17 cellular contexts compared by ENCODE assay signal in the genomic region with DNA sequence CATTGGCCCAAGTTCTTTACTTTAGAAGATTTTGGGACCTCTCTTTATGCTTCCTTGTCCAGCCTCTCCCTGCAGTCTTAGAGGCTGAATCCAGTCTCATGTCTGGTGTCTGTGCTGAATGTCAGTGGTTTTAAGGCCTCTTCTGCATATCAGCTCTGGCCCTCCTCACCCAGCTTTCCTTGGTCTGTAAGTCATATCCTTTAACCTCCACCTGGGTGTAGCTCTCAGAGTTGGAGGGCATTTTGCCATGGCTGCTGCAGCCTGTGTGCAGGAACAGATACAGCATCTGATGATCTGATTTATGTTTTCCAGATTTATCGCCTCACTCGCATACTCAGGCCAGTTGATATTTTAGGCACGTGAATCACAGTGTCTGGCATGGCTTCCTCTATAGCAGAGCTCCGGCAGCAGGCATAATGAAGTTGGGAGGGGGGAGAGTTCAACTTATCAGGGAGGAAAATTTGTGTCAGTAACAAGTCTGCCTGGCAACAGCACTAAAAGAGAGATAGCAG.
A peak's percentile ranks its signal among the peaks of the same experiment; 100 is the strongest.
DNase-seq lines count a peak whose midpoint lies in the region; ATAC-seq and TF ChIP-seq lines count a peak whose summit lies in the region.
"Had no signal": no experiment of that assay in that cellular context is flagged by ENCODE, and none has a peak within 500 bp of the region (broad histone marks: within the 10 kb centered on the region; RNA-seq: fewer than 3 reads in every experiment).

No MANE protein-coding gene starts in this region.

- H3K9me3 ChIP-seq in right cardiac atrium (ENCODE audit: control insufficient read depth, low read length) (no peaks in the 10 kb centered on the region), smooth muscle cell (replicated peaks; ENCODE audit: low read depth) (no peaks in the 10 kb centered on the region), gastroesophageal sphincter (no peaks in the 10 kb centered on the region)
- H3K9me3 ChIP-seq: breast epithelium, stomach had no signal

- H2AFZ ChIP-seq in smooth muscle cell (ENCODE audit: low read depth), result peak overlapping the region; percentile 73

- H3K9ac ChIP-seq in smooth muscle cell (ENCODE audit: low read depth), result no peak overlapping the region

- H3K79me2 ChIP-seq in smooth muscle cell (ENCODE audit: low read depth), result no peaks in the 10 kb centered on the region

- H3K4me1 ChIP-seq in right cardiac atrium (ENCODE audit: control insufficient read depth, insufficient read depth, low read length) (peaks cover 3% of the 10 kb centered on the region), smooth muscle cell (ENCODE audit: low read depth) (no peaks in the 10 kb centered on the region), gastroesophageal sphincter (peaks cover 0 to 17% (median 0%) of the 10 kb centered on the region in 3 donors)
- H3K4me1 ChIP-seq: breast epithelium had no signal

- no peaks in the 10 kb centered on the region for H4K20me1 ChIP-seq in smooth muscle cell (ENCODE audit: low read depth)

- no peak for TF ChIP-seq EP300 in gastroesophageal sphincter (IDR thresholded peaks at IDR 0.05)

- H3K4me2 ChIP-seq in smooth muscle cell, result peak overlapping the region; percentile 58

- intact Hi-C loops in right cardiac atrium (cut with DNase I), result no loop called here

- H3K4me3 ChIP-seq in HFF-Myc (replicated peaks; ENCODE audit: low read depth, low read length) (no peak overlapping the region), right cardiac atrium (ENCODE audit: low read length) (no peak overlapping the region), smooth muscle cell (no peak overlapping the region), gastroesophageal sphincter (no peak overlapping the region)
- H3K4me3 ChIP-seq: breast epithelium, stomach had no signal

- WGBS in right cardiac atrium, result 8% methylated on average over 4 of the region's 4 CpGs
- 22% methylated on average over 4 of the region's 4 CpGs for WGBS in smooth muscle cell (ENCODE audit: low lambda C conversion rate)
- 0% methylated on average over 2 of the region's 4 CpGs for WGBS in gastroesophageal sphincter (ENCODE audit: low coverage in 1 of 2), 2 donors

- TF ChIP-seq POLR2A in gastroesophageal sphincter (IDR thresholded peaks at IDR 0.05), result no peak

- DNase-seq in HFF-Myc (ENCODE audit: extremely low read depth, low read depth), result peak; percentile 74
- peak; percentile 21 for DNase-seq in amniotic stem cell (lab: John Stamatoyannopoulos, UW)
- DNase-seq in right cardiac atrium, result peak in 1 of 3 donors; percentile 24
- DNase-seq in smooth muscle cell (lab: John Stamatoyannopoulos, UW; ENCODE audit: unreplicated experiment), result no peak
- DNase-seq in NCI-H345 treated with DMSO at 0.1 percent for 48 hours (lab: John Stamatoyannopoulos, UW; ENCODE audit: unreplicated experiment), result no peak
- DNase-seq in stimulated activated CD4-positive, alpha-beta T cell treated with anti-CD3 and anti-CD28 coated beads, Interleukin-2, amount 100 ng/mL, for 48 hours, result no peak
- DNase-seq: activated CD4-positive, CD25-positive, alpha-beta regulatory T cell; activated T-cell treated with anti-CD3 and anti-CD28 coated beads, Interleukin-2, amount 50 U/mL, for 1 hour; DMS79; NCI-H1105; NCI-H748 treated with DMSO at 0.1 percent for 48 hours; SIG-M5; stomach had no signal

- H3K27ac ChIP-seq in right cardiac atrium (ENCODE audit: low read length) (no peak overlapping the region), smooth muscle cell (ENCODE audit: low read depth) (peak overlapping the region; percentile 62), gastroesophageal sphincter (no peak overlapping the region)
- H3K27ac ChIP-seq: breast epithelium, stomach had no signal

- H3K36me3 ChIP-seq in smooth muscle cell (ENCODE audit: low read depth) (no peaks in the 10 kb centered on the region), gastroesophageal sphincter (no peaks in the 10 kb centered on the region)
- H3K36me3 ChIP-seq: breast epithelium, stomach had no signal

- peaks cover 10% of the 10 kb centered on the region for H3F3A ChIP-seq in smooth muscle cell (ENCODE audit: low read depth)

- no peak for TF ChIP-seq CTCF in HFF-Myc (IDR thresholded peaks at IDR 0.05; ENCODE audit: low read depth, low read length, missing control alignments)
- no peak for TF ChIP-seq CTCF in smooth muscle cell (IDR thresholded peaks at IDR 0.05; ENCODE audit: borderline replicate concordance, insufficient read depth, poor library complexity, severe bottlenecking)
- TF ChIP-seq CTCF in gastroesophageal sphincter (IDR thresholded peaks at IDR 0.05), result no peak

- H3K27me3 ChIP-seq in right cardiac atrium (ENCODE audit: control insufficient read depth, insufficient read depth) (no peaks in the 10 kb centered on the region), smooth muscle cell (ENCODE audit: low read depth) (no peaks in the 10 kb centered on the region), gastroesophageal sphincter (no peaks in the 10 kb centered on the region)
- H3K27me3 ChIP-seq: breast epithelium, stomach had no signal

- ATAC-seq in right cardiac atrium, result peak; percentile 87 to 91
- no peak for ATAC-seq in GM19397 (IDR thresholded peaks at IDR 0.05; ENCODE audit: unreplicated experiment)
- ATAC-seq in gastroesophageal sphincter, result no peak
- ATAC-seq: esophagus mucosa had no signal

Comparison
In these comparisons a context has a peak if more than half of its experiments do, and no peak if none do; other contexts are left out.
1. DNase-seq: peak in HFF-Myc (single experiment) and amniotic stem cell (single experiment); none in smooth muscle cell (single experiment), NCI-H345 treated with DMSO at 0.1 percent for 48 hours (single experiment) and stimulated activated CD4-positive, alpha-beta T cell treated with anti-CD3 and anti-CD28 coated beads, Interleukin-2, amount 100 ng/mL, for 48 hours (0 of 2).
2. ATAC-seq: peak in right cardiac atrium (2 of 2); none in GM19397 (single experiment) and gastroesophageal sphincter (single experiment).